In the genomic region with DNA sequence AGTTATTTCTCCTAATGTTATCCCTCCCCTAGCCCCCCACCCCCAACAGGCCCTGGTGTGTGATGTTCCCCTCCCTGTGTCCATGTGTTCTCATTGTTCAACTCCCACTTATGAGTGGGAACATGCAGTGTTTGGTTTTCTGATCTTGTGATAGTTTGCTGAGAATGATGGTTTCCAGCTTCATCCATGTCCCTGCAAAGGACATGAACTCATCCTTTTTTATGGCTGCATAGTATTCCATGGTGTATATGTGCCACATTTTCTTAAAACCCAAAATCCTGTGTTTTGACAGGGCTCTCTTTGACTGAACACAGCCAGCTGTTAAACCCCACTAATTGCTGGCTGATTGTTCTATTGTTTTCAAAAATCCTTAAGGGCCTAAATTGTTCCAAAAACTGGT, we compare ENCODE assay signal across 1 cellular context.
TF ChIP-seq lines count a peak whose summit lies in the region.

No MANE protein-coding gene starts in this region.

TF ChIP-seq in HEK293, 187 proteins besides CTCF, POLR2A, EP300 and RAD21:
- TF ChIP-seq ZNF280D (tag by site-specific recombination; IDR thresholded peaks at IDR 0.05) (peak; percentile 78; the same call in 1 of the 2 replicates), ZNF146 (tag by site-specific recombination; IDR thresholded peaks at IDR 0.05) (peak; percentile 92)
TF ChIP-seq in HEK293: peak in this region for 2; not testable (repeated sequence) for 185.
